Comparison of ENCODE assay signal across 17 cellular contexts in the genomic region with DNA sequence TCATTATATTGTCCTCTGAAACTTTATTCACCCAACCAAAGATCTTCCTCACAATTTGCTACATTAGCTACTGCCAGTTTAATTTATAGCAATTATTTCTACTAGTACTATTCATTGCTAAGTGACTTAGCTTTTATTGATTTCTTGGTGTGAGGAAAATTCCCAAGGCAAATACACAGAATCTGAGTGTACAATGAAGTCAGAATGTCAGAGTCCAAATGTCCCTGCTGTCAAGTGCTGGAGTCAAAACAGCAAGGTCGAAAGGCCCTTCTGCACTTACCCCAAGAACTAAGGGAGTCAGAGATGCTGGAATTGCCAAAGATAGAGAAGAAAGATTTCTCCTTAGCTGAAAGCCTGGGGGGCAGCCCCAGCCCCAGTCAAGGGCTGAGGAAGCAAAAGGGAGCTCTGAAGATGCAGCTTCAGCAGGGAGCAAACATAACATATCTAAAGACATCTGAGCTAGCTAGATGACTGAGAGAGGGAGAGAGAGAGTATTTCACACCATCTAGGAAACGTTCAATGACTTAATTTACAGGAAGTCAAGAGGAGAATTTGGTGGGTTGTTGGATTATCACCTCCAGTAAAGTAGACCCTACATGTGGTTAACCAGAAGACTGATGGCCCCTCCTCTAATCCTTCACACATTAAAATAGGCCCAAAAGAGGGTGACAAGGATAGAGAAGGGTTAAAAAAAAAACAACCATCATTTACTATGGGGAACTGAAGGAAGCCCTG. TPM values are rescaled to one million over a fixed set of nuclear protein-coding genes. Genes with fewer than 3 reads are reported as not detected.
DNase-seq lines count a peak whose midpoint lies in the region; ATAC-seq lines count a peak whose summit lies in the region.
"Had no signal": no experiment of that assay in that cellular context is flagged by ENCODE, and none has a peak within 500 bp of the region (broad histone marks: within the 10 kb centered on the region; RNA-seq: fewer than 3 reads in every experiment).

No MANE protein-coding gene starts in this region.

- ATAC-seq in activated CD8-positive, alpha-beta memory T cell treated with anti-CD3 and anti-CD28 coated beads, Interleukin-2, amount 10 ng/mL, durations not matched to agents 7 days and 5 days = peak; percentile 47
- no peak for ATAC-seq in effector memory CD8-positive, alpha-beta T cell (replicated peaks)
- ATAC-seq in natural killer cell treated with Interleukin-12 subunit alpha and Interleukin-12 subunit beta and Interleukin-15 and Interleukin-18, amount 100 ng/mL, for 72 hours = peak; percentile 24 to 55
- ATAC-seq in GM18858 (IDR thresholded peaks at IDR 0.05; ENCODE audit: unreplicated experiment) = no peak
- no peak for ATAC-seq in GM21717 (IDR thresholded peaks at IDR 0.05; ENCODE audit: unreplicated experiment)
- no peak for ATAC-seq in HG02970 (IDR thresholded peaks at IDR 0.05; ENCODE audit: low FRiP score, unreplicated experiment)

- no peaks in the 10 kb centered on the region for H3K27me3 Mint-ChIP-seq in activated CD8-positive, alpha-beta memory T cell treated with anti-CD3 and anti-CD28 coated beads, Interleukin-2, amount 10 ng/mL, durations not matched to agents 7 days and 5 days
- no peaks in the 10 kb centered on the region for H3K27me3 Mint-ChIP-seq in effector memory CD8-positive, alpha-beta T cell
- no peaks in the 10 kb centered on the region for H3K27me3 Mint-ChIP-seq in natural killer cell treated with Interleukin-12 subunit alpha and Interleukin-12 subunit beta and Interleukin-15 and Interleukin-18, amount 100 ng/mL, for 72 hours
- H3K27me3 Mint-ChIP-seq: CD4-positive, alpha-beta T cell had no signal

- H3K9me3 Mint-ChIP-seq in activated CD8-positive, alpha-beta memory T cell treated with anti-CD3 and anti-CD28 coated beads, Interleukin-2, amount 10 ng/mL, durations not matched to agents 7 days and 5 days (ENCODE audit: low read depth) = no peaks in the 10 kb centered on the region
- H3K9me3 Mint-ChIP-seq in effector memory CD8-positive, alpha-beta T cell = no peaks in the 10 kb centered on the region
- H3K9me3 Mint-ChIP-seq in natural killer cell treated with Interleukin-12 subunit alpha and Interleukin-12 subunit beta and Interleukin-15 and Interleukin-18, amount 100 ng/mL, for 72 hours = no peaks in the 10 kb centered on the region
- H3K9me3 Mint-ChIP-seq: CD4-positive, alpha-beta T cell; H9 had no signal

- peaks cover 13% of the 10 kb centered on the region for H3K4me1 Mint-ChIP-seq in activated CD8-positive, alpha-beta memory T cell treated with anti-CD3 and anti-CD28 coated beads, Interleukin-2, amount 10 ng/mL, durations not matched to agents 7 days and 5 days
- peaks cover 7 to 10% of the 10 kb centered on the region in 2 donors for H3K4me1 Mint-ChIP-seq in effector memory CD8-positive, alpha-beta T cell (ENCODE audit: low read depth in 2 of 2)
- H3K4me1 Mint-ChIP-seq in natural killer cell treated with Interleukin-12 subunit alpha and Interleukin-12 subunit beta and Interleukin-15 and Interleukin-18, amount 100 ng/mL, for 72 hours (ENCODE audit: low read depth in 2 of 2) = peaks cover 16 to 21% of the 10 kb centered on the region in 2 donors

- no peak overlapping the region for H3K27ac Mint-ChIP-seq in activated CD8-positive, alpha-beta memory T cell treated with anti-CD3 and anti-CD28 coated beads, Interleukin-2, amount 10 ng/mL, durations not matched to agents 7 days and 5 days
- peak overlapping the region; percentile 3 to 15 for H3K27ac Mint-ChIP-seq in effector memory CD8-positive, alpha-beta T cell
- peak overlapping the region in 1 of 2 donors; percentile 22 for H3K27ac Mint-ChIP-seq in natural killer cell treated with Interleukin-12 subunit alpha and Interleukin-12 subunit beta and Interleukin-15 and Interleukin-18, amount 100 ng/mL, for 72 hours
- H3K27ac Mint-ChIP-seq: CD4-positive, alpha-beta T cell; H9 had no signal

- CTCF ChIA-PET in activated CD8-positive, alpha-beta memory T cell treated with anti-CD3 and anti-CD28 coated beads, Interleukin-2, amount 10 ng/mL, durations not matched to agents 7 days and 5 days (lab: Charles Lee) = interaction anchor here (1.4 kb wide), 1 partner anchor 113 kb away, joined by 3 read pairs; no protein-coding TSS in a partner anchor

- no peaks in the 10 kb centered on the region for H3K36me3 Mint-ChIP-seq in activated CD8-positive, alpha-beta memory T cell treated with anti-CD3 and anti-CD28 coated beads, Interleukin-2, amount 10 ng/mL, durations not matched to agents 7 days and 5 days
- no peaks in the 10 kb centered on the region for H3K36me3 Mint-ChIP-seq in effector memory CD8-positive, alpha-beta T cell (ENCODE audit: insufficient read depth)
- H3K36me3 Mint-ChIP-seq in natural killer cell treated with Interleukin-12 subunit alpha and Interleukin-12 subunit beta and Interleukin-15 and Interleukin-18, amount 100 ng/mL, for 72 hours = no peaks in the 10 kb centered on the region

- no peak for DNase-seq in activated CD8-positive, alpha-beta memory T cell treated with anti-CD3 and anti-CD28 coated beads, Interleukin-2, amount 10 ng/mL, durations not matched to agents 7 days and 5 days
- DNase-seq in activated CD8-positive, alpha-beta memory T cell treated with anti-CD3 and anti-CD28 coated beads, Interleukin-2, amount 50 U/mL, for 48 hours = no peak
- no peak for DNase-seq in effector memory CD8-positive, alpha-beta T cell
- no peak for DNase-seq in natural killer cell treated with Interleukin-12 subunit alpha and Interleukin-12 subunit beta and Interleukin-15 and Interleukin-18, amount 100 ng/mL, for 72 hours (ENCODE audit: low spot score)
- DNase-seq: Calu3; CD4-positive, alpha-beta T cell; H9; IMR-90; Karpas-422; NCI-H1436; NCI-H1930; NCI-H226; NCI-H524; SHP77 had no signal

- H3K4me3 Mint-ChIP-seq in activated CD8-positive, alpha-beta memory T cell treated with anti-CD3 and anti-CD28 coated beads, Interleukin-2, amount 10 ng/mL, durations not matched to agents 7 days and 5 days = no peak overlapping the region
- no peak overlapping the region for H3K4me3 Mint-ChIP-seq in effector memory CD8-positive, alpha-beta T cell
- H3K4me3 Mint-ChIP-seq in natural killer cell treated with Interleukin-12 subunit alpha and Interleukin-12 subunit beta and Interleukin-15 and Interleukin-18, amount 100 ng/mL, for 72 hours = peak overlapping the region; percentile 62
- H3K4me3 Mint-ChIP-seq: CD4-positive, alpha-beta T cell; H9 had no signal

RNA-seq across cellular contexts. Expression of a gene that starts 36.6 kb away (rescaled TPM):
- 10 to 100 TPM; 13.8 TPM for total RNA-seq in activated CD8-positive, alpha-beta memory T cell treated with anti-CD3 and anti-CD28 coated beads, Interleukin-2, amount 10 ng/mL, durations not matched to agents 7 days and 5 days
- 10 to 100 TPM; 20.9 to 23.5 TPM for total RNA-seq in natural killer cell treated with Interleukin-12 subunit alpha and Interleukin-12 subunit beta and Interleukin-15 and Interleukin-18, amount 100 ng/mL, for 72 hours

Comparison
In these comparisons a context has a peak if more than half of its experiments do, and no peak if none do; other contexts are left out.
1. ATAC-seq: peak in activated CD8-positive, alpha-beta memory T cell treated with anti-CD3 and anti-CD28 coated beads, Interleukin-2, amount 10 ng/mL, durations not matched to agents 7 days and 5 days (single experiment) and natural killer cell treated with Interleukin-12 subunit alpha and Interleukin-12 subunit beta and Interleukin-15 and Interleukin-18, amount 100 ng/mL, for 72 hours (2 of 2); none in effector memory CD8-positive, alpha-beta T cell (single experiment), GM18858 (single experiment), GM21717 (single experiment) and HG02970 (single experiment).